1 cellular context compared by ENCODE assay signal in genomic region chr2:57893347-57893746, GRCh38.
A peak's percentile ranks its signal among the peaks of the same experiment; 100 is the strongest.
TF ChIP-seq lines count a peak whose summit lies in the region.

No MANE protein-coding gene starts in this region.

TF ChIP-seq in GM12878, 131 proteins besides CTCF, POLR2A, EP300 and RAD21 (continued from another document):
- TF ChIP-seq MLLT1 (IDR thresholded peaks at IDR 0.05): peak; percentile 67
TF ChIP-seq in GM12878: peak in this region for 2.
